In the genomic region with DNA sequence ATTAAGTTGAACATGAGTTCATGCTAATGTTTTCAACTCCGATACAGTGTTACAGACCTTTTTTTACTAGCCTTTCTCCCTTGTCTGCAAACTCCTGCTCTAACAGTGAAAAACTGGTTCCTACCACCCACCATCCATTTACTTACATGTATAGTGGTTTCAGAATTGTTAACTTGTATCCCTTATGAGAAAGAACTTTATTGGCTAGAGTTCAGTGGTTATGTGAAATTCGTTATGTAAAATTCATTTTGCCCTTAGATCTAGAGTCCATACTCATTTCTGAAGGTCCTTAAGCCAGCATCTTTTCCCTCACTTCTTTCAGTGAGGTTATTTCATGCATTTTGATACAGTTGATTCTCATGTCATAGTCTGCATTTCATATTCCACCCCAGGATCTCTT, we compare ENCODE assay signal across 1 cellular context.
A peak's percentile ranks its signal among the peaks of the same experiment; 100 is the strongest.
TF ChIP-seq lines count a peak whose summit lies in the region.

No MANE protein-coding gene starts in this region.

TF ChIP-seq in GM12878, 131 proteins besides CTCF, POLR2A, EP300 and RAD21 (continued from another document):
- TF ChIP-seq MYC (IDR thresholded peaks at IDR 0.05; ENCODE audit: insufficient read depth, insufficient read length, insufficient replicate concordance, low read length, severe bottlenecking) (no peak), WRNIP1 (IDR thresholded peaks at IDR 0.05; ENCODE audit: borderline replicate concordance, low read depth, low read length) (no peak), ZNF622 (IDR thresholded peaks at IDR 0.05) (no peak), RUNX3 (IDR thresholded peaks at IDR 0.05; ENCODE audit: low read length) (peak; percentile 53; the same call in 1 of the 2 replicates), JUNB (IDR thresholded peaks at IDR 0.05) (0 out of 2 replicates have a peak, but pooled peaks have one; percentile 20)
